In the genomic region with DNA sequence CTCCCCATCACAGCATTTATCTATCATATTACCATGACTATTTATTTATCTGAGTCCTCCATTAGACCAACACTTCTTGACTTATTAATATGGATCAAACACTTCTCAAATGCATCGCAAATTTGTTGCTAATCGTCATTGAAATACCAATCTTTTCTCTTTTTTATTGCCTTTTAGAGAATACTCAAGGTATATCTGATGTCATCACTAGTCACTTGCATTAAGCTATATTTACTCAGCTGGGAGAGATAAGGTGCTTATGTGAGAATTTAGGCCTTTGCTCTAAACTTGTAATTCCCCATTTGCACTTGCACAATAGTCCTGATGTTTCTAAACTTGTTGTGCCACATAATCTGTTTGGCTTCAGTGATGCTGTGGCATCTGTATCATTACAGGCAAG, we compare ENCODE assay signal across 22 cellular contexts.
"Had no signal": no experiment of that assay in that cellular context is flagged by ENCODE, and none has a peak within 500 bp of the region (broad histone marks: within the 10 kb centered on the region; RNA-seq: fewer than 3 reads in every experiment).

No MANE protein-coding gene starts in this region.

- H3K4me3 ChIP-seq: colonic mucosa, esophagus muscularis mucosa, gastroesophageal sphincter, heart left ventricle, left lung, lower lobe of right lung, mucosa of descending colon had no signal

- H3K36me3 Mint-ChIP-seq: mesothelial cell of epicardium, naive B cell had no signal

- H3K27ac ChIP-seq: colonic mucosa, esophagus muscularis mucosa, foreskin keratinocyte, gastroesophageal sphincter, heart left ventricle, left lung, lower lobe of right lung had no signal

- H3K27ac Mint-ChIP-seq: dendritic cell treated with granulocyte-macrophage colony-stimulating factor and Interleukin-4, amounts not matched to agents 40 ng/mL and 50 ng/mL, for 4 days; effector memory CD8-positive, alpha-beta T cell; mesothelial cell of epicardium; naive B cell had no signal

- H3K4me1 Mint-ChIP-seq: naive B cell had no signal

- DNase-seq: colonic mucosa; cortex of kidney; effector CD8-positive, alpha-beta T cell; effector memory CD8-positive, alpha-beta T cell; foreskin keratinocyte; heart left ventricle; hippocampal formation; left cardiac atrium; left lung; left ventricle myocardium superior; lower lobe of right lung; mesenchymal stem cell; mucosa of descending colon; naive B cell had no signal

- H3K27me3 Mint-ChIP-seq: dendritic cell treated with granulocyte-macrophage colony-stimulating factor and Interleukin-4, amounts not matched to agents 40 ng/mL and 50 ng/mL, for 4 days had no signal

- FAIRE-seq: endothelial cell of umbilical vein, frontal cortex, islet of Langerhans, keratinocyte had no signal

- H3K4me3 Mint-ChIP-seq: dendritic cell treated with granulocyte-macrophage colony-stimulating factor and Interleukin-4, amounts not matched to agents 40 ng/mL and 50 ng/mL, for 4 days; effector memory CD8-positive, alpha-beta T cell; mesothelial cell of epicardium; naive B cell had no signal

- H3K4me1 ChIP-seq: colonic mucosa, esophagus muscularis mucosa, foreskin keratinocyte, gastroesophageal sphincter, heart left ventricle, left lung, lower lobe of right lung had no signal

- ATAC-seq: effector memory CD8-positive, alpha-beta T cell; foreskin keratinocyte; gastroesophageal sphincter; heart left ventricle; left cardiac atrium; left lung; left ventricle myocardium superior; lower lobe of right lung; mucosa of descending colon had no signal

- H3K9me3 ChIP-seq: colonic mucosa, esophagus muscularis mucosa, gastroesophageal sphincter, heart left ventricle, left lung, lower lobe of right lung, mucosa of descending colon had no signal

- H3K9me3 Mint-ChIP-seq: dendritic cell treated with granulocyte-macrophage colony-stimulating factor and Interleukin-4, amounts not matched to agents 40 ng/mL and 50 ng/mL, for 4 days; effector memory CD8-positive, alpha-beta T cell; mesothelial cell of epicardium; naive B cell had no signal

- H3K36me3 ChIP-seq: colonic mucosa, esophagus muscularis mucosa, gastroesophageal sphincter, heart left ventricle, left lung, lower lobe of right lung had no signal

- H3K27me3 ChIP-seq: colonic mucosa, esophagus muscularis mucosa, gastroesophageal sphincter, left lung had no signal
